Comparison of ENCODE assay signal across 1 cellular context in the genomic region with DNA sequence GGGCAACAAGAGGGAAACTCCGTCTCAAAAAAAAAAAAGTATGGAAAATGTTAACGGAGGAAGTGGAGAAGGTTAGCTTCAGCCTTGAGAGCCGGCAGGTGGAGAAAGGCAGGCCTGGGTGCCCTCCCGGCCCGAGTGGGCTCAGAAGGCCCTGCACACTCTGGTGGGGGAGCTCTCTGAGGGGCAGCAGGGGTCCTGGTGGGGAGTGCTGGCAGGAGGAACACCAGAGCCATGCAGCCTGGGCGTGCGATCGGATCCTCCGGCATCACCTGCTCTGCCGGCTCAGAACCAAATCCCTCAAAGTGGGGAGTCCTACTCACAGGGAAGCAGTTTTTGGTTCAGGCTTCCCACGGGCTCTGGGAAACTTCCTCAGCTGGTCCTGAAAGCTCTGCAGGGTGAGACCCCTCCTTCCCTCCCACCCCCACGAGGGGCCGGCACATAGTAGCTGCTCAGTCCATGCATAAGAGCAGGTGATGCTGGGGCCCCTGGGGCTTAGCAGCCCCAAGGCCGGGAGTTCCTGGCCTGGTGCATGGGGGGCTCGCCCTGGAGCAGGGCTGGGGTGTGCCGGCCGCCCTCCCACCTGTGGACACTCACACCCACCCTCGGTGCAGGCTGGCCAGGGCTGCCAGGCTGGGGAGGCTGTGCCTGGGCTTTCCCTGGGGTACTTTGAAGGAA.
TF ChIP-seq lines count a peak whose summit lies in the region.

No MANE protein-coding gene starts in this region.

TF ChIP-seq in HepG2, 621 proteins besides CTCF, POLR2A, EP300 and RAD21 (continued from another document and continues in another):
- TF ChIP-seq, protein P1, sequence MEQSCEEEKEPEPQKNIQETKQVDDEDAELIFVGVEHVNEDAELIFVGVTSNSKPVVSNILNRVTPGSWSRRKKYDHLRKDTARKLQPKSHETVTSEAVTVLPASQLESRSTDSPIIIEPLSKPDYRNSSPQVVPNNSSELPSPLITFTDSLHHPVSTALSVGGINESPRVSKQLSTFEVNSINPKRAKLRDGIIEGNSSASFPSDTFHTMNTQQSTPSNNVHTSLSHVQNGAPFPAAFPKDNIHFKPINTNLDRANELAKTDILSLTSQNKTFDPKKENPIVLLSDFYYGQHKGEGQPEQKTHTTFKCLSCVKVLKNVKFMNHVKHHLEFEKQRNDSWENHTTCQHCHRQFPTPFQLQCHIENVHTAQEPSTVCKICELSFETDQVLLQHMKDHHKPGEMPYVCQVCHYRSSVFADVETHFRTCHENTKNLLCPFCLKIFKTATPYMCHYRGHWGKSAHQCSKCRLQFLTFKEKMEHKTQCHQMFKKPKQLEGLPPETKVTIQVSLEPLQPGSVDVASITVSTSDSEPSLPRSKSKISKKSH (CRISPR knock-in tag; IDR thresholded peaks at IDR 0.05; ENCODE audit: borderline replicate concordance), result no peak
- TF ChIP-seq DNMT3B (CRISPR knock-in tag; conservative IDR thresholded peaks at IDR 0.05) (no peak), HNRNPL (IDR thresholded peaks at IDR 0.05; ENCODE audit: low read depth, low read length) (no peak), ZNF75D (CRISPR knock-in tag; IDR thresholded peaks at IDR 0.05; ENCODE audit: borderline replicate concordance) (no peak), KDM6A (CRISPR knock-in tag; IDR thresholded peaks at IDR 0.05; ENCODE audit: low read depth) (no peak), KMT2A (CRISPR knock-in tag; IDR thresholded peaks at IDR 0.05) (no peak), ZNF644 (CRISPR knock-in tag; IDR thresholded peaks at IDR 0.05; ENCODE audit: low read depth) (no peak), GABPB1 (CRISPR knock-in tag; IDR thresholded peaks at IDR 0.05) (peak; percentile 7; the same call in 1 of the 2 replicates), ZNF83 (CRISPR knock-in tag; IDR thresholded peaks at IDR 0.05; ENCODE audit: borderline replicate concordance) (no peak), PTBP1 (IDR thresholded peaks at IDR 0.05; ENCODE audit: low read depth, low read length, poor library complexity, severe bottlenecking) (peak; percentile 29), POGZ (CRISPR knock-in tag; IDR thresholded peaks at IDR 0.05) (no peak), RXRA (CRISPR knock-in tag; IDR thresholded peaks at IDR 0.05) (no peak), EZH2 (conservative IDR thresholded peaks at IDR 0.05; ENCODE audit: low read depth, low read length) (no peak), ZNF570 (CRISPR knock-in tag; IDR thresholded peaks at IDR 0.05; ENCODE audit: borderline replicate concordance) (no peak), ZFP36L2 (CRISPR knock-in tag; IDR thresholded peaks at IDR 0.05) (no peak), ZNF33B (CRISPR knock-in tag; IDR thresholded peaks at IDR 0.05) (no peak), ZSCAN20 (CRISPR knock-in tag; IDR thresholded peaks at IDR 0.05; ENCODE audit: borderline replicate concordance) (no peak), MAF1 (CRISPR knock-in tag; IDR thresholded peaks at IDR 0.05; ENCODE audit: borderline replicate concordance) (no peak), ZNF839 (CRISPR knock-in tag; IDR thresholded peaks at IDR 0.05; ENCODE audit: borderline replicate concordance) (0 out of 2 replicates have a peak, but pooled peaks have one; percentile 2), NCOA2 (CRISPR knock-in tag; IDR thresholded peaks at IDR 0.05) (0 out of 2 replicates have a peak, but pooled peaks have one; percentile 30), JUND (CRISPR knock-in tag; IDR thresholded peaks at IDR 0.05) (no peak), POLR2G (IDR thresholded peaks at IDR 0.05; ENCODE audit: low read depth, low read length) (no peak), SATB2 (CRISPR knock-in tag; IDR thresholded peaks at IDR 0.05) (0 out of 2 replicates have a peak, but pooled peaks have one; percentile 21), ZNF564 (CRISPR knock-in tag; IDR thresholded peaks at IDR 0.05) (no peak), NFIB (CRISPR knock-in tag; IDR thresholded peaks at IDR 0.05; ENCODE audit: borderline replicate concordance) (no peak), YEATS4 (CRISPR knock-in tag; IDR thresholded peaks at IDR 0.05; ENCODE audit: borderline replicate concordance) (no peak)
- TF ChIP-seq, protein P2, sequence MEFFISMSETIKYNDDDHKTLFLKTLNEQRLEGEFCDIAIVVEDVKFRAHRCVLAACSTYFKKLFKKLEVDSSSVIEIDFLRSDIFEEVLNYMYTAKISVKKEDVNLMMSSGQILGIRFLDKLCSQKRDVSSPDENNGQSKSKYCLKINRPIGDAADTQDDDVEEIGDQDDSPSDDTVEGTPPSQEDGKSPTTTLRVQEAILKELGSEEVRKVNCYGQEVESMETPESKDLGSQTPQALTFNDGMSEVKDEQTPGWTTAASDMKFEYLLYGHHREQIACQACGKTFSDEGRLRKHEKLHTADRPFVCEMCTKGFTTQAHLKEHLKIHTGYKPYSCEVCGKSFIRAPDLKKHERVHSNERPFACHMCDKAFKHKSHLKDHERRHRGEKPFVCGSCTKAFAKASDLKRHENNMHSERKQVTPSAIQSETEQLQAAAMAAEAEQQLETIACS (CRISPR knock-in tag; IDR thresholded peaks at IDR 0.05), result no peak
- TF ChIP-seq, protein P3, sequence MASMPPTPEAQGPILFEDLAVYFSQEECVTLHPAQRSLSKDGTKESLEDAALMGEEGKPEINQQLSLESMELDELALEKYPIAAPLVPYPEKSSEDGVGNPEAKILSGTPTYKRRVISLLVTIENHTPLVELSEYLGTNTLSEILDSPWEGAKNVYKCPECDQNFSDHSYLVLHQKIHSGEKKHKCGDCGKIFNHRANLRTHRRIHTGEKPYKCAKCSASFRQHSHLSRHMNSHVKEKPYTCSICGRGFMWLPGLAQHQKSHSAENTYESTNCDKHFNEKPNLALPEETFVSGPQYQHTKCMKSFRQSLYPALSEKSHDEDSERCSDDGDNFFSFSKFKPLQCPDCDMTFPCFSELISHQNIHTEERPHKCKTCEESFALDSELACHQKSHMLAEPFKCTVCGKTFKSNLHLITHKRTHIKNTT (CRISPR knock-in tag; IDR thresholded peaks at IDR 0.05), result no peak
- TF ChIP-seq, protein P4, sequence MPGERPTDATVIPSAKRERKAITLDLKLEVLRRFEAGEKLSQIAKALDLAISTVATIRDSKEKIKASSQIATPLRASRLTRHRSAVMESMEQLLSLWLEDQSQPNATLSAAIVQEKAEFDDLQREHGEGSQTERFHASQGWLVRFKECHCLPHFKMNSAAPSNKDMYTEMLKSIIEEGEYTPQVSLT (CRISPR knock-in tag; IDR thresholded peaks at IDR 0.05; ENCODE audit: borderline replicate concordance, low read depth), result no peak
- TF ChIP-seq, protein P5, sequence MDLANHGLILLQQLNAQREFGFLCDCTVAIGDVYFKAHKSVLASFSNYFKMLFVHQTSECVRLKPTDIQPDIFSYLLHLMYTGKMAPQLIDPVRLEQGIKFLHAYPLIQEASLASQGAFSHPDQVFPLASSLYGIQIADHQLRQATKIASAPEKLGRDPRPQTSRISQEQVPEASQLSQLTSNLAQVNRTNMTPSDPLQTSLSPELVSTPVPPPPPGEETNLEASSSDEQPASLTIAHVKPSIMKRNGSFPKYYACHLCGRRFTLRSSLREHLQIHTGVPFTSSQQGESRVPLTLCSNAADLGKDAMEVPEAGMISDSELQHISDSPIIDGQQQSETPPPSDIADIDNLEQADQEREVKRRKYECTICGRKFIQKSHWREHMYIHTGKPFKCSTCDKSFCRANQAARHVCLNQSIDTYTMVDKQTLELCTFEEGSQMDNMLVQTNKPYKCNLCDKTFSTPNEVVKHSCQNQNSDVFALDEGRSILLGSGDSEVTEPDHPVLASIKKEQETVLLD (CRISPR knock-in tag; IDR thresholded peaks at IDR 0.05; ENCODE audit: low read depth), result no peak
- TF ChIP-seq, protein P6, sequence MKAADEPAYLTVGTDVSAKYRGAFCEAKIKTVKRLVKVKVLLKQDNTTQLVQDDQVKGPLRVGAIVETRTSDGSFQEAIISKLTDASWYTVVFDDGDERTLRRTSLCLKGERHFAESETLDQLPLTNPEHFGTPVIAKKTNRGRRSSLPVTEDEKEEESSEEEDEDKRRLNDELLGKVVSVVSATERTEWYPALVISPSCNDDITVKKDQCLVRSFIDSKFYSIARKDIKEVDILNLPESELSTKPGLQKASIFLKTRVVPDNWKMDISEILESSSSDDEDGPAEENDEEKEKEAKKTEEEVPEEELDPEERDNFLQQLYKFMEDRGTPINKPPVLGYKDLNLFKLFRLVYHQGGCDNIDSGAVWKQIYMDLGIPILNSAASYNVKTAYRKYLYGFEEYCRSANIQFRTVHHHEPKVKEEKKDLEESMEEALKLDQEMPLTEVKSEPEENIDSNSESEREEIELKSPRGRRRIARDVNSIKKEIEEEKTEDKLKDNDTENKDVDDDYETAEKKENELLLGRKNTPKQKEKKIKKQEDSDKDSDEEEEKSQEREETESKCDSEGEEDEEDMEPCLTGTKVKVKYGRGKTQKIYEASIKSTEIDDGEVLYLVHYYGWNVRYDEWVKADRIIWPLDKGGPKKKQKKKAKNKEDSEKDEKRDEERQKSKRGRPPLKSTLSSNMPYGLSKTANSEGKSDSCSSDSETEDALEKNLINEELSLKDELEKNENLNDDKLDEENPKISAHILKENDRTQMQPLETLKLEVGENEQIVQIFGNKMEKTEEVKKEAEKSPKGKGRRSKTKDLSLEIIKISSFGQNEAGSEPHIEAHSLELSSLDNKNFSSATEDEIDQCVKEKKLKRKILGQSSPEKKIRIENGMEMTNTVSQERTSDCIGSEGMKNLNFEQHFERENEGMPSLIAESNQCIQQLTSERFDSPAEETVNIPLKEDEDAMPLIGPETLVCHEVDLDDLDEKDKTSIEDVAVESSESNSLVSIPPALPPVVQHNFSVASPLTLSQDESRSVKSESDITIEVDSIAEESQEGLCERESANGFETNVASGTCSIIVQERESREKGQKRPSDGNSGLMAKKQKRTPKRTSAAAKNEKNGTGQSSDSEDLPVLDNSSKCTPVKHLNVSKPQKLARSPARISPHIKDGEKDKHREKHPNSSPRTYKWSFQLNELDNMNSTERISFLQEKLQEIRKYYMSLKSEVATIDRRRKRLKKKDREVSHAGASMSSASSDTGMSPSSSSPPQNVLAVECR (CRISPR knock-in tag; IDR thresholded peaks at IDR 0.05; ENCODE audit: borderline replicate concordance), result no peak
- TF ChIP-seq, protein P7, sequence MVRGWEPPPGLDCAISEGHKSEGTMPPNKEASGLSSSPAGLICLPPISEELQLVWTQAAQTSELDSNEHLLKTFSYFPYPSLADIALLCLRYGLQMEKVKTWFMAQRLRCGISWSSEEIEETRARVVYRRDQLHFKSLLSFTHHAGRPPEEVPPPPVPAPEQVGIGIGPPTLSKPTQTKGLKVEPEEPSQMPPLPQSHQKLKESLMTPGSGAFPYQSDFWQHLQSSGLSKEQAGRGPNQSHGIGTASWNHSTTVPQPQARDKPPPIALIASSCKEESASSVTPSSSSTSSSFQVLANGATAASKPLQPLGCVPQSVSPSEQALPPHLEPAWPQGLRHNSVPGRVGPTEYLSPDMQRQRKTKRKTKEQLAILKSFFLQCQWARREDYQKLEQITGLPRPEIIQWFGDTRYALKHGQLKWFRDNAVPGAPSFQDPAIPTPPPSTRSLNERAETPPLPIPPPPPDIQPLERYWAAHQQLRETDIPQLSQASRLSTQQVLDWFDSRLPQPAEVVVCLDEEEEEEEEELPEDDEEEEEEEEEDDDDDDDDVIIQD (CRISPR knock-in tag; IDR thresholded peaks at IDR 0.05; ENCODE audit: low read depth), result no peak
- TF ChIP-seq, protein P8, sequence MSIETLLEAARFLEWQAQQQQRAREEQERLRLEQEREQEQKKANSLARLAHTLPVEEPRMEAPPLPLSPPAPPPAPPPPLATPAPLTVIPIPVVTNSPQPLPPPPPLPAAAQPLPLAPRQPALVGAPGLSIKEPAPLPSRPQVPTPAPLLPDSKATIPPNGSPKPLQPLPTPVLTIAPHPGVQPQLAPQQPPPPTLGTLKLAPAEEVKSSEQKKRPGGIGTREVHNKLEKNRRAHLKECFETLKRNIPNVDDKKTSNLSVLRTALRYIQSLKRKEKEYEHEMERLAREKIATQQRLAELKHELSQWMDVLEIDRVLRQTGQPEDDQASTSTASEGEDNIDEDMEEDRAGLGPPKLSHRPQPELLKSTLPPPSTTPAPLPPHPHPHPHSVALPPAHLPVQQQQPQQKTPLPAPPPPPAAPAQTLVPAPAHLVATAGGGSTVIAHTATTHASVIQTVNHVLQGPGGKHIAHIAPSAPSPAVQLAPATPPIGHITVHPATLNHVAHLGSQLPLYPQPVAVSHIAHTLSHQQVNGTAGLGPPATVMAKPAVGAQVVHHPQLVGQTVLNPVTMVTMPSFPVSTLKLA (IDR thresholded peaks at IDR 0.05), result no peak
- TF ChIP-seq, protein P9, sequence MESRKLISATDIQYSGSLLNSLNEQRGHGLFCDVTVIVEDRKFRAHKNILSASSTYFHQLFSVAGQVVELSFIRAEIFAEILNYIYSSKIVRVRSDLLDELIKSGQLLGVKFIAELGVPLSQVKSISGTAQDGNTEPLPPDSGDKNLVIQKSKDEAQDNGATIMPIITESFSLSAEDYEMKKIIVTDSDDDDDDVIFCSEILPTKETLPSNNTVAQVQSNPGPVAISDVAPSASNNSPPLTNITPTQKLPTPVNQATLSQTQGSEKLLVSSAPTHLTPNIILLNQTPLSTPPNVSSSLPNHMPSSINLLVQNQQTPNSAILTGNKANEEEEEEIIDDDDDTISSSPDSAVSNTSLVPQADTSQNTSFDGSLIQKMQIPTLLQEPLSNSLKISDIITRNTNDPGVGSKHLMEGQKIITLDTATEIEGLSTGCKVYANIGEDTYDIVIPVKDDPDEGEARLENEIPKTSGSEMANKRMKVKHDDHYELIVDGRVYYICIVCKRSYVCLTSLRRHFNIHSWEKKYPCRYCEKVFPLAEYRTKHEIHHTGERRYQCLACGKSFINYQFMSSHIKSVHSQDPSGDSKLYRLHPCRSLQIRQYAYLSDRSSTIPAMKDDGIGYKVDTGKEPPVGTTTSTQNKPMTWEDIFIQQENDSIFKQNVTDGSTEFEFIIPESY (CRISPR knock-in tag; IDR thresholded peaks at IDR 0.05), result no peak
